Comparison of ENCODE assay signal across 10 cellular contexts in the genomic region with DNA sequence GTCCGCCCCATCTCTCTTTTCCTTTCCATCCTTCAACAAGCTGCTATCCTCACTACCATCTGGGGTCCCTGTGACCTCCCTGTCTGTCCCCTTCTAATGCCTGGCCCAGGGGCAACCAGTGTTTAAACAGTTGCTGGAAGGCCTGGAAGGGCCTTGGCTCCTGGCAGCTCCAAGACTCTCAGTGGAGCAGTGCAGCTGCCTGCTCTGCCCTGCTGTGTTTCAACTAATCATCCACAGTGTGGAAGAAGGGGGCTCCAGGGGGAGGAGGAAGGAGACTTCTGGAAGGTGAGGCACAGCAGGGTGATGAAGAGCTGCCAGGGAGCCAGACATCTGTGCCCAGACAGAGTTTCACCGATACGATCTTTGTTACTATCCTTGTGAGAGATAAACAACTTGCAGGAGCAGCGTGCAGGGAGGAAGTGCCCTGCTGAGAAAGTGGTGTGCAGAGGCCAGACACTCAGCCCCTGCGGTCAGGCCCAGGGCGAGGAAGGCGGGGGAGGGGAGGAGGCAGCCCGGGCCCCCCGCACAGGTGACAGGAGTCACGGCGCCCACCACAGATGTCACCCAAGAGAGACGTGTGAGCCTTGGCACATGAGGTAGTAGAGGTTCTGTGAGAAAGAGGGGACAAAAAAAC.
A peak's percentile ranks its signal among the peaks of the same experiment; 100 is the strongest.
DNase-seq lines count a peak whose midpoint lies in the region; ATAC-seq and TF ChIP-seq lines count a peak whose summit lies in the region.
"Had no signal": no experiment of that assay in that cellular context is flagged by ENCODE, and none has a peak within 500 bp of the region (broad histone marks: within the 10 kb centered on the region; RNA-seq: fewer than 3 reads in every experiment).

No MANE protein-coding gene starts in this region.

- H3K27ac ChIP-seq in spleen = peak overlapping the region in 6 of 8 donors; percentile 10 to 81 (median 55)
- H3K27ac ChIP-seq: thoracic aorta had no signal

- no peak for TF ChIP-seq POLR2A in spleen (IDR thresholded peaks at IDR 0.05)

- peak overlapping the region in 1 of 8 donors; percentile 9 for H3K4me3 ChIP-seq in spleen
- H3K4me3 ChIP-seq: thoracic aorta had no signal

- no peaks in the 10 kb centered on the region for H3K9me3 ChIP-seq in spleen
- H3K9me3 ChIP-seq: thoracic aorta had no signal

- H3K4me1 ChIP-seq in spleen = peaks cover 0 to 33% (median 6%) of the 10 kb centered on the region in 6 donors

- 13 to 27% (median 21%) methylated on average over 12 of the region's 12 CpGs for WGBS in spleen, 5 donors

- intact Hi-C loops in spleen (cut with DNase I; ENCODE audit: low total_unique reads) = no loop called here

- DNase-seq in HT1080 (ENCODE audit: low read depth) = peak; percentile 17
- DNase-seq in activated CD4-positive, alpha-beta T cell treated with anti-CD3 and anti-CD28 coated beads for 48 hours = peak; percentile 63
- DNase-seq in activated naive CD4-positive, alpha-beta T cell treated with anti-CD3 and anti-CD28 coated beads, Interleukin-2, amount 50 U/mL, for 16 hours = peak; percentile 44
- peak; percentile 78 for DNase-seq in spleen
- DNase-seq in GM20000 (ENCODE audit: low spot score) = no peak
- no peak for DNase-seq in GOT3 (lab: John Stamatoyannopoulos, UW)
- DNase-seq: NCI-H510A treated with DMSO at 0.1 percent for 48 hours had no signal

- H3K27me3 ChIP-seq in spleen (replicated peaks in 1 of 7) = peaks cover 0 to 9% (median 0%) of the 10 kb centered on the region in 7 donors

- ATAC-seq in HG03108 (IDR thresholded peaks at IDR 0.05; ENCODE audit: unreplicated experiment) = no peak
- no peak for ATAC-seq in GM19467 (IDR thresholded peaks at IDR 0.05; ENCODE audit: unreplicated experiment)

- no peak for TF ChIP-seq CTCF in spleen (IDR thresholded peaks at IDR 0.05 in 8 of 11, conservative IDR thresholded peaks at IDR 0.05 in 3 of 11)
- TF ChIP-seq CTCF in GM20000 (IDR thresholded peaks at IDR 0.05; ENCODE audit: extremely low read depth, missing control alignments) = no peak

- no peaks in the 10 kb centered on the region for H3K36me3 ChIP-seq in spleen
- H3K36me3 ChIP-seq: thoracic aorta had no signal

Comparison
In these comparisons a context has a peak if more than half of its experiments do, and no peak if none do; other contexts are left out.
1. DNase-seq: peak in HT1080 (single experiment), activated CD4-positive, alpha-beta T cell treated with anti-CD3 and anti-CD28 coated beads for 48 hours (single experiment), activated naive CD4-positive, alpha-beta T cell treated with anti-CD3 and anti-CD28 coated beads, Interleukin-2, amount 50 U/mL, for 16 hours (single experiment) and spleen (single experiment); none in GM20000 (single experiment) and GOT3 (single experiment).